In the genomic region with DNA sequence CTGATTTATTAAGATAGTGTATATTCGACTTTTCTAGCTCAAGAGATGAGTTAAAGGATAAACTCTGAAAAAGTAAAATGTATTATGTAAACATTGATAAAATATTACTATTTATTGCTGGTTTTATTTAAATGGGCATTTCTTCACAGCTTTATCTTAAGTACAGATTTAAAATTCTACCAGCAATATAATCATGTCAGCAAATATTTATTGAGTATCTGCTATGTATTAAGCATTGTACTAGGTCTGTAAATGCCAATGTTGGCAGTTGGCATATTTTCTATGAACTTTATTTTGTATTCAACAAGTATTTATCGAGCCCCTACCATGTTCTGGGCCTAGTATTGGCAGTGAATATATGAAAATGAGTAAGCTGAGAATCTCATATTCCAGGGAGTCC, we compare ENCODE assay signal across 8 cellular contexts.
"Had no signal": no experiment of that assay in that cellular context is flagged by ENCODE, and none has a peak within 500 bp of the region (broad histone marks: within the 10 kb centered on the region; RNA-seq: fewer than 3 reads in every experiment).

No MANE protein-coding gene starts in this region.

- H3K9ac ChIP-seq: GM23248 had no signal

- ATAC-seq: HCT116 had no signal

- H3K4me1 ChIP-seq: HAP-1 had no signal

- H3K4me3 ChIP-seq: GM23248, HAP-1 had no signal

- H3K27ac ChIP-seq: GM23248, HL-60 had no signal

- H3K36me3 ChIP-seq: HAP-1 had no signal

- DNase-seq: GM23248, GOT3, H7, HFFc6, KG1 had no signal

- H3K9me3 ChIP-seq: HAP-1 had no signal

- H2AFZ ChIP-seq: GM23248 had no signal
